ENCODE assay signal across 27 cellular contexts in genomic region chr9:134710271-134710540, GRCh38.
DNase-seq lines count a peak whose midpoint lies in the region; ATAC-seq and TF ChIP-seq lines count a peak whose summit lies in the region.
"Had no signal": no experiment of that assay in that cellular context is flagged by ENCODE, and none has a peak within 500 bp of the region (broad histone marks: within the 10 kb centered on the region; RNA-seq: fewer than 3 reads in every experiment).

No MANE protein-coding gene starts in this region.

- H3K27me3 ChIP-seq in heart left ventricle (no peaks in the 10 kb centered on the region), esophagus squamous epithelium (peaks cover 0 to 76% (median 0%) of the 10 kb centered on the region in 4 donors), osteoblast (ENCODE audit: insufficient read depth, low read length) (no peaks in the 10 kb centered on the region), uterus (no peaks in the 10 kb centered on the region), right lobe of liver (no peaks in the 10 kb centered on the region)
- H3K27me3 ChIP-seq: ovary had no signal

- peaks cover 82% of the 10 kb centered on the region for H4K20me1 ChIP-seq in osteoblast (ENCODE audit: insufficient read depth, low read length)

- DNase-seq in heart left ventricle (no peak), left cardiac atrium (no peak), esophagus squamous epithelium (lab: John Stamatoyannopoulos, UW) (no peak), osteoblast (ENCODE audit: insufficient read length, low spot score, missing footprints) (no peak), uterus (no peak), right lobe of liver (no peak), NCI-H526 (lab: John Stamatoyannopoulos, UW) (no peak), dermis blood vessel endothelial cell (no peak)
- DNase-seq: activated CD4-positive, alpha-beta T cell treated with anti-CD3 and anti-CD28 coated beads, Interleukin-2, amount 10 ng/mL, durations not matched to agents 24 days and 14 days; activated gamma-delta T cell; activated T-cell treated with anti-CD3 and anti-CD28 coated beads, Interleukin-2, amount 50 U/mL, for 24 hours; CD4-positive, CD25-positive, alpha-beta regulatory T cell; hypothalamus; immature natural killer cell; NCI-H1417 treated with DMSO at 0.1 percent for 48 hours; NCI-H2107; NCI-H446; retina; SHP77 treated with DMSO at 0.1 percent for 48 hours; stimulated activated CD4-positive, alpha-beta T cell treated with anti-CD3 and anti-CD28 coated beads, Interleukin-4, amount 100 ng/mL, for 1 hour had no signal

- no peak for TF ChIP-seq POLR2A in heart left ventricle (IDR thresholded peaks at IDR 0.05)
- no peak for TF ChIP-seq POLR2A in esophagus squamous epithelium (IDR thresholded peaks at IDR 0.05)
- no peak for TF ChIP-seq POLR2A in uterus (IDR thresholded peaks at IDR 0.05)
- TF ChIP-seq POLR2A in right lobe of liver (IDR thresholded peaks at IDR 0.05), result no peak

- H3K4me1 ChIP-seq in heart left ventricle (peaks cover 0 to 57% (median 26%) of the 10 kb centered on the region in 12 donors), esophagus squamous epithelium (peaks cover 0 to 57% (median 30%) of the 10 kb centered on the region in 3 donors), osteoblast (ENCODE audit: insufficient read depth, low read length) (peaks cover 12% of the 10 kb centered on the region), uterus (peaks cover 17 to 45% of the 10 kb centered on the region in 2 donors), right lobe of liver (no peaks in the 10 kb centered on the region)
- H3K4me1 ChIP-seq: HAP-1 had no signal

- H3K9me3 ChIP-seq in heart left ventricle (no peaks in the 10 kb centered on the region), esophagus squamous epithelium (no peaks in the 10 kb centered on the region), osteoblast (ENCODE audit: low read depth, low read length) (no peaks in the 10 kb centered on the region), uterus (no peaks in the 10 kb centered on the region), right lobe of liver (no peaks in the 10 kb centered on the region)
- H3K9me3 ChIP-seq: HAP-1, ovary had no signal

- ATAC-seq in heart left ventricle (no peak), left cardiac atrium (no peak), right lobe of liver (no peak)
- ATAC-seq: esophagus mucosa; left lobe of liver; natural killer cell treated with Interleukin-12 subunit alpha and Interleukin-12 subunit beta and Interleukin-15 and Interleukin-18, amount 100 ng/mL, for 72 hours had no signal

- H3K36me3 ChIP-seq in heart left ventricle, result peaks cover 0 to 12% (median 0%) of the 10 kb centered on the region in 9 donors
- H3K36me3 ChIP-seq in esophagus squamous epithelium, result no peaks in the 10 kb centered on the region
- peaks cover 71% of the 10 kb centered on the region for H3K36me3 ChIP-seq in osteoblast (ENCODE audit: insufficient read depth, low read length)
- H3K36me3 ChIP-seq in uterus, result no peaks in the 10 kb centered on the region
- H3K36me3 ChIP-seq in right lobe of liver, result no peaks in the 10 kb centered on the region
- H3K36me3 ChIP-seq: HAP-1, ovary had no signal

- TF ChIP-seq CTCF in heart left ventricle (IDR thresholded peaks at IDR 0.05) (no peak), esophagus squamous epithelium (IDR thresholded peaks at IDR 0.05) (no peak), osteoblast (IDR thresholded peaks at IDR 0.05; ENCODE audit: extremely low read depth, low read depth, low read length) (no peak), uterus (IDR thresholded peaks at IDR 0.05) (no peak), right lobe of liver (IDR thresholded peaks at IDR 0.05) (no peak)

- H3K27ac ChIP-seq in heart left ventricle, result peak overlapping the region in 8 of 12 donors; percentile 39 to 92 (median 71)
- H3K27ac ChIP-seq in esophagus squamous epithelium, result peak overlapping the region in 3 of 4 donors; percentile 64 to 77 (median 73)
- peak overlapping the region; percentile 46 for H3K27ac ChIP-seq in osteoblast (ENCODE audit: low read depth, low read length)
- peak overlapping the region; percentile 90 to 95 for H3K27ac ChIP-seq in uterus
- no peak overlapping the region for H3K27ac ChIP-seq in right lobe of liver
- H3K27ac ChIP-seq: KMS-11, VCaP had no signal

- no peak overlapping the region for H2AFZ ChIP-seq in osteoblast (ENCODE audit: low read length)

- intact Hi-C loops in heart left ventricle (cut with DNase I) (no loop called here), left cardiac atrium (cut with DNase I) (no loop called here), esophagus squamous epithelium (cut with DNase I) (no loop called here), uterus (cut with DNase I; ENCODE audit: low total_unique reads) (no loop called here), right lobe of liver (cut with DNase I) (no loop called here)

- peaks cover 93% of the 10 kb centered on the region for H3K79me2 ChIP-seq in osteoblast (ENCODE audit: insufficient read depth, low read length)

- H3K4me3 ChIP-seq in heart left ventricle (no peak overlapping the region), esophagus squamous epithelium (no peak overlapping the region), osteoblast (ENCODE audit: insufficient read depth, low read length) (no peak overlapping the region), uterus (no peak overlapping the region), right lobe of liver (no peak overlapping the region)
- H3K4me3 ChIP-seq: HAP-1, ovary had no signal

- 79 to 81% (median 79%) methylated on average over 4 to 8 of the region's 8 CpGs for WGBS in heart left ventricle, 4 donors
- WGBS in esophagus squamous epithelium, 2 donors, result no CpG with 5 or more reads among the region's 8 CpGs
- no CpG with 5 or more reads among the region's 8 CpGs for WGBS in right lobe of liver (ENCODE audit: insufficient coverage, low coverage, low lambda C conversion rate, missing lambda C conversion rate)

- no peak overlapping the region for H3K4me2 ChIP-seq in osteoblast (ENCODE audit: insufficient read depth, low read length)
- H3K4me2 ChIP-seq: KMS-11 had no signal

Comparison
In these comparisons a context has a peak if more than half of its experiments do, and no peak if none do; other contexts are left out.
1. H3K27ac ChIP-seq: peak in heart left ventricle (8 of 12), esophagus squamous epithelium (3 of 4), osteoblast (single experiment) and uterus (2 of 2); none in right lobe of liver (0 of 3).